In the genomic region with DNA sequence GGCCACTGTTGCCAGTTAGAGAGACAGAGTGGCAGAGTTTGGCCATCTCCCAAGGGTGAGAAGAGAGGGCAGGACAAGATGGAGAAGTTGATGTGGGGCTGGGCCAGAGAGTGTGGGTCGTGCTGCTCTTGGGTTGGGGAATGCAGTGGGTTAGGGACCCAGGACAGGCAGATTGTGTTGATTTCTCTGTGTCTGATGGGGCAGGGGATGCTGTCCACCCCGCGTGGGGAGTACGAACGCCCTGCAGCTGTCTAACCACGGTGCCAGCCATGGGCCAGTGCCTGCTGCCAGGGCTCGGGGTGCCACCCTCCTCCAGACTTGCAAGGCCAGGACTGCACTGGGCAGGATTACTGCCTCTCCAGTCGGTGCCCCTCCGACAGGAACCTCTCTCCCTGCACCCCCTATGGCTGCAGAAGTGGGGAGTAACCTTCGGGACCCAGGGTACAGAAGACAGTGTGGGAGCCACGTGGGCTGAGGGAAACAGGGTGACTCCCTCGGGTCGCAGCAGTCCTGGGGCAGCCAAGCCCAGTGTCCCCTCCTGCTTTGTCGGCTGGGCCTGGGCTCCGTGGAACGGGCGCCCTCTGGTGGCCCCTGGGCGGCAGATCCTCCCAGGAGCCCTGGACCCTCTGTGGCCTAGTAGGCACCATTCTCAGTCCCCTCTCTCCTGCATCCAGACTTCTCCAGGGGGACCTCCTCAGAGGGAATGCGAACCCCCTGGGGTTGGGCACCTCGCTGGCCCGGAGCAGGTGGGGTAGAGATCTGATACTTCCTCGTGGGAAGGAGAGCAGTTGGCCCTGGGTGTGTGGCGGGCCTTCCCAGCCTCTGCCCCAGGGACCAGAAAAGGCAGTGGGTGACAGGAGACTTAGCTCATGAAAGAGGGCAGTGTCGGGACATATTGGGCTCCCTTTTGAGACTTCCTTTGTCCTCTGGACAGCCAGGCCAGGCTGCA, we compare ENCODE assay signal across 8 cellular contexts. TPM values are rescaled to one million over a fixed set of nuclear protein-coding genes. Genes with fewer than 3 reads are reported as not detected.
DNase-seq lines count a peak whose midpoint lies in the region; ATAC-seq and TF ChIP-seq lines count a peak whose summit lies in the region.

No MANE protein-coding gene starts in this region.

- no peak overlapping the region for H3K9ac ChIP-seq in PC-3 (ENCODE audit: low read length)

- no peak overlapping the region for H3K27ac ChIP-seq in PC-3 (ENCODE audit: low read length)

- peaks cover 4% of the 10 kb centered on the region for H3F3A ChIP-seq in PC-3 (ENCODE audit: low read length, unreplicated experiment)

- H3K4me3 Mint-ChIP-seq in activated T-cell treated with anti-CD3 and anti-CD28 coated beads, Interleukin-2, amount 50 U/mL, for 72 hours, result peak overlapping the region in 1 of 2 donors; percentile 53
- peak overlapping the region; percentile 82 for H3K4me3 Mint-ChIP-seq in neural crest cell

- H3K4me1 Mint-ChIP-seq in activated T-cell treated with anti-CD3 and anti-CD28 coated beads, Interleukin-2, amount 50 U/mL, for 72 hours (ENCODE audit: low read depth), result peaks cover 12% of the 10 kb centered on the region
- peaks cover 14% of the 10 kb centered on the region for H3K4me1 Mint-ChIP-seq in neural crest cell

- H2AFZ ChIP-seq in PC-3 (ENCODE audit: low read length), result no peak overlapping the region

- no peaks in the 10 kb centered on the region for H3K36me3 ChIP-seq in PC-3 (ENCODE audit: low read depth, low read length)

- ATAC-seq in PC-3, result peak; percentile 30
- peak; percentile 42 to 47 for ATAC-seq in activated T-cell treated with anti-CD3 and anti-CD28 coated beads, Interleukin-2, amount 50 U/mL, for 72 hours (replicated peaks in 1 of 2)
- ATAC-seq in GM21526 (IDR thresholded peaks at IDR 0.05; ENCODE audit: low FRiP score, unreplicated experiment), result no peak

- H3K9me3 Mint-ChIP-seq in activated T-cell treated with anti-CD3 and anti-CD28 coated beads, Interleukin-2, amount 50 U/mL, for 72 hours, result no peaks in the 10 kb centered on the region
- no peaks in the 10 kb centered on the region for H3K9me3 Mint-ChIP-seq in neural crest cell

- CTCF ChIA-PET in PC-3 (lab: Charles Lee), result no interaction called here

- peak overlapping the region; percentile 97 for H3K4me2 ChIP-seq in PC-3 (ENCODE audit: low read length)

- POLR2A ChIA-PET in PC-3 (lab: Charles Lee; ENCODE audit: unreplicated experiment), result no interaction called here

- peak; percentile 92 for TF ChIP-seq CTCF in GM20000 (IDR thresholded peaks at IDR 0.05; ENCODE audit: extremely low read depth, missing control alignments)
- TF ChIP-seq CTCF in PC-3 (conservative IDR thresholded peaks at IDR 0.05; ENCODE audit: low read depth, low read length), result peak; percentile 93
- TF ChIP-seq CTCF in fibroblast of mammary gland (conservative IDR thresholded peaks at IDR 0.05; ENCODE audit: control insufficient read depth, insufficient read depth, low read depth, low read length), result peak; percentile 84
- peak; percentile 97 for TF ChIP-seq CTCF in neural crest cell (conservative IDR thresholded peaks at IDR 0.05)

- H3K27me3 Mint-ChIP-seq in activated T-cell treated with anti-CD3 and anti-CD28 coated beads, Interleukin-2, amount 50 U/mL, for 72 hours (ENCODE audit: low read depth), result peaks cover 14% of the 10 kb centered on the region
- H3K27me3 Mint-ChIP-seq in neural crest cell (ENCODE audit: low read depth), result no peaks in the 10 kb centered on the region

- peaks cover 27% of the 10 kb centered on the region for H4K20me1 ChIP-seq in PC-3 (ENCODE audit: low read length)

- H3K27me3 ChIP-seq in PC-3 (ENCODE audit: low read length), result no peaks in the 10 kb centered on the region

- BruUV-seq in PC-3 (replicated peaks; lab: Mats Ljungman, UMichigan), result no TSS peak

- intact Hi-C loops in PC-3 (cut with micrococcal nuclease), result loop anchor here (1.0 to 2.0 kb wide), 3 partner anchors 68 to 287 kb away; no protein-coding TSS in a partner anchor

- H3K79me2 ChIP-seq in PC-3 (ENCODE audit: low read length), result peaks cover 35% of the 10 kb centered on the region

- H3K4me1 ChIP-seq in PC-3 (ENCODE audit: insufficient read depth, low read length), result peaks cover 26% of the 10 kb centered on the region

- peak; percentile 32 to 35 for DNase-seq in AML-193 (lab: John Stamatoyannopoulos, UW)
- peak; percentile 91 for DNase-seq in GM20000 (ENCODE audit: low spot score)
- peak; percentile 73 for DNase-seq in PC-3
- peak; percentile 72 to 81 for DNase-seq in activated T-cell treated with anti-CD3 and anti-CD28 coated beads, Interleukin-2, amount 50 U/mL, for 72 hours
- peak; percentile 60 for DNase-seq in fibroblast of mammary gland (ENCODE audit: low read depth)
- peak; percentile 74 for DNase-seq in neural crest cell (ENCODE audit: low read depth, low spot score)
- peak; percentile 28 for DNase-seq in stromal cell of bone marrow (ENCODE audit: low read depth)

- H3K27ac Mint-ChIP-seq in activated T-cell treated with anti-CD3 and anti-CD28 coated beads, Interleukin-2, amount 50 U/mL, for 72 hours, result no peak overlapping the region
- peak overlapping the region; percentile 87 for H3K27ac Mint-ChIP-seq in neural crest cell (ENCODE audit: unreplicated experiment)

- no peaks in the 10 kb centered on the region for H3K36me3 Mint-ChIP-seq in activated T-cell treated with anti-CD3 and anti-CD28 coated beads, Interleukin-2, amount 50 U/mL, for 72 hours (ENCODE audit: insufficient read depth in 2 of 2)
- H3K36me3 Mint-ChIP-seq in neural crest cell (ENCODE audit: low read depth), result no peaks in the 10 kb centered on the region

- no peaks in the 10 kb centered on the region for H3K9me3 ChIP-seq in PC-3 (ENCODE audit: low read length)

- H3K4me3 ChIP-seq in PC-3 (ENCODE audit: low read length) (peak overlapping the region; percentile 80; the same call in 1 of the 2 replicates), fibroblast of mammary gland (ENCODE audit: control insufficient read depth, low read depth, low read length) (peak overlapping the region; percentile 69)

- H3K9me2 ChIP-seq in PC-3 (replicated peaks; ENCODE audit: low read length), result no peaks in the 10 kb centered on the region

RNA-seq across cellular contexts. Expression of a gene that starts 2.7 kb away (rescaled TPM):
- total RNA-seq in PC-3 (2014; rRNA removed), result 37.1 and 56.7 TPM in 2 replicates
- 1 to 10 TPM; 3.2 to 3.6 TPM for total RNA-seq in activated T-cell treated with anti-CD3 and anti-CD28 coated beads, Interleukin-2, amount 50 U/mL, for 72 hours
- total RNA-seq in neural crest cell, result 88.6 and 89.9 TPM in 2 replicates

Comparison
In these comparisons a context has a peak if more than half of its experiments do, and no peak if none do; other contexts are left out.
1. DNase-seq: peak in every context shown above with its lines; median percentile 91 in GM20000; 76 in activated T-cell treated with anti-CD3 and anti-CD28 coated beads, Interleukin-2, amount 50 U/mL, for 72 hours; 74 in neural crest cell; 73 in PC-3; 60 in fibroblast of mammary gland; 34 in AML-193; 28 in stromal cell of bone marrow.